In genomic region chr3:127547761-127548605, GRCh38 we compare ENCODE assay signal across 8 cellular contexts. TPM values are rescaled to one million over a fixed set of nuclear protein-coding genes. Genes with fewer than 3 reads are reported as not detected.
A peak's percentile ranks its signal among the peaks of the same experiment; 100 is the strongest.
DNase-seq lines count a peak whose midpoint lies in the region; ATAC-seq and TF ChIP-seq lines count a peak whose summit lies in the region.

No MANE protein-coding gene starts in this region.

- no peaks in the 10 kb centered on the region for H3K79me2 ChIP-seq in MM.1S (ENCODE audit: low read length)

- no peaks in the 10 kb centered on the region for H4K20me1 ChIP-seq in MM.1S (ENCODE audit: insufficient read depth, low read length)

- 4 to 9% (median 5%) methylated on average over 25 to 42 of the region's 42 CpGs for WGBS in psoas muscle, 3 donors

- intact Hi-C loops in left ventricle myocardium inferior (cut with micrococcal nuclease) (no loop called here), psoas muscle (cut with DNase I) (loop anchor here (5.0 to 10.0 kb wide), 6 partner anchors 563 to 1026 kb away; partner anchors contain the start of genes CHST13 (in 2 of the 2) and PLXNA1 (in 2 of the 2))

- H3K36me3 Mint-ChIP-seq in T-cell = no peaks in the 10 kb centered on the region

- no peaks in the 10 kb centered on the region for H3K36me3 ChIP-seq in MM.1S (replicated peaks; ENCODE audit: insufficient read depth, low read length)
- H3K36me3 ChIP-seq in left ventricle myocardium inferior = no peaks in the 10 kb centered on the region
- H3K36me3 ChIP-seq in psoas muscle (ENCODE audit: insufficient read depth in 1 of 2, low read depth in 1 of 2) = no peaks in the 10 kb centered on the region

- TF ChIP-seq CTCF in MM.1S (IDR thresholded peaks at IDR 0.05; ENCODE audit: low read length) (peak; percentile 63), left ventricle myocardium inferior (IDR thresholded peaks at IDR 0.05; ENCODE audit: borderline replicate concordance) (peak; percentile 74), psoas muscle (IDR thresholded peaks at IDR 0.05) (peak; percentile 68)

- CTCF ChIA-PET in T-cell (lab: Charles Lee) = interaction anchor here (0.6 to 2.7 kb wide), 17 partner anchors 10 to 1171 kb away, joined by 3 to 9 read pairs (median 4); partner anchors contain the start of genes MCM2 (in 1 of the 2) and PLXNA1 (in 1 of the 2)

- peaks cover 5 to 6% of the 10 kb centered on the region in 2 donors for H3K27me3 Mint-ChIP-seq in T-cell

- H3K9me3 ChIP-seq in MM.1S (replicated peaks; ENCODE audit: insufficient read depth, low read length) = no peaks in the 10 kb centered on the region
- H3K9me3 ChIP-seq in left ventricle myocardium inferior (replicated peaks) = no peaks in the 10 kb centered on the region
- H3K9me3 ChIP-seq in psoas muscle = no peaks in the 10 kb centered on the region

- H3K4me3 ChIP-seq in MM.1S (ENCODE audit: low read length) = peak overlapping the region; percentile 67
- H3K4me3 ChIP-seq in left ventricle myocardium inferior = peak overlapping the region; percentile 72
- peak overlapping the region; percentile 78 for H3K4me3 ChIP-seq in psoas muscle

- H3K27ac Mint-ChIP-seq in T-cell = no peak overlapping the region

- H3K27ac ChIP-seq in MM.1S (ENCODE audit: low read length) = no peak overlapping the region
- H3K27ac ChIP-seq in left ventricle myocardium inferior (replicated peaks) = peak overlapping the region; percentile 87
- peak overlapping the region; percentile 70 for H3K27ac ChIP-seq in psoas muscle

- H3K4me2 ChIP-seq in MM.1S (ENCODE audit: low read depth, low read length) = peak overlapping the region; percentile 74

- H3K9ac ChIP-seq in MM.1S (ENCODE audit: low read length) = peak overlapping the region; percentile 55; the same call in 1 of the 2 replicates

- H3F3A ChIP-seq in MM.1S (ENCODE audit: insufficient read depth, low read length) = no peaks in the 10 kb centered on the region

- no peaks in the 10 kb centered on the region for H3K9me2 ChIP-seq in MM.1S (replicated peaks; ENCODE audit: insufficient read depth, low read length)

- no peaks in the 10 kb centered on the region for H3K27me3 ChIP-seq in MM.1S (replicated peaks; ENCODE audit: insufficient read depth, low read length)
- no peaks in the 10 kb centered on the region for H3K27me3 ChIP-seq in left ventricle myocardium inferior (ENCODE audit: low read depth)
- no peaks in the 10 kb centered on the region for H3K27me3 ChIP-seq in psoas muscle (ENCODE audit: insufficient read depth in 3 of 3, low read length in 2 of 3)

- H3K9me3 Mint-ChIP-seq in T-cell = no peaks in the 10 kb centered on the region

- H2AFZ ChIP-seq in MM.1S (ENCODE audit: low read length) = peak overlapping the region; percentile 79

- H3K4me1 ChIP-seq in MM.1S (ENCODE audit: low read length) = no peaks in the 10 kb centered on the region
- peaks cover 15% of the 10 kb centered on the region for H3K4me1 ChIP-seq in left ventricle myocardium inferior
- H3K4me1 ChIP-seq in psoas muscle = no peaks in the 10 kb centered on the region

- POLR2A ChIA-PET in T-cell (lab: Charles Lee) = no interaction called here

- peak; percentile 64 for ATAC-seq in GM19397 (IDR thresholded peaks at IDR 0.05; ENCODE audit: unreplicated experiment)
- ATAC-seq in T-cell (replicated peaks in 1 of 4) = peak; percentile 89 to 94 (median 92)
- ATAC-seq in psoas muscle = peak; percentile 87 to 95 (median 91)

- peaks cover 11 to 15% (median 12%) of the 10 kb centered on the region in 3 donors for H3K4me1 Mint-ChIP-seq in T-cell

- DNase-seq in Ammon's horn (ENCODE audit: low spot score) (peak; percentile 76), MM.1S (peak; percentile 51), T-cell (peak; percentile 43 to 83 (median 70)), amniotic epithelial cell (ENCODE audit: low read depth) (peak; percentile 16), left ventricle myocardium inferior (peak; percentile 83), psoas muscle (peak; percentile 82 to 89), ureter (ENCODE audit: low spot score) (peak; percentile 70)

- peak overlapping the region; percentile 70 to 77 (median 73) for H3K4me3 Mint-ChIP-seq in T-cell

RNA-seq across cellular contexts. Expression of gene TPRA1, which starts 42.5 kb away (rescaled TPM):
- 10 to 100 TPM; 17.1 to 38.4 (median 34.6) TPM for total RNA-seq in T-cell
- 17.4 TPM for total RNA-seq in left ventricle myocardium inferior
- 10 to 100 TPM; 20.7 to 24.2 (median 22.1) TPM for total RNA-seq in psoas muscle
- 10 to 100 TPM; 25.3 to 26.7 (median 26.1) TPM for polyA plus RNA-seq in psoas muscle
- total RNA-seq in ureter = 30.5 TPM

RNA-seq across cellular contexts. Expression of gene MCM2, which starts 50.2 kb away (rescaled TPM):
- total RNA-seq in T-cell (10 to 100 TPM in 4 of 5 donors, 1 to 10 TPM in 1; 8.4 to 23.2 (median 14.1) TPM), left ventricle myocardium inferior (7.6 TPM), psoas muscle (1 to 10 TPM; 4.5 to 6.0 (median 5.3) TPM), ureter (12.2 TPM)
- polyA plus RNA-seq in psoas muscle = 1 to 10 TPM; 2.4 to 5.2 (median 4.0) TPM

Comparison
In these comparisons a context has a peak if more than half of its experiments do, and no peak if none do; other contexts are left out.
1. DNase-seq: peak in every context shown above with its lines; median percentile 86 in psoas muscle; 83 in left ventricle myocardium inferior; 76 in Ammon's horn; 70 in T-cell; 70 in ureter; 51 in MM.1S; 16 in amniotic epithelial cell.